1 cellular context compared by ENCODE assay signal in genomic region chr11:35464308-35464707, GRCh38.
TF ChIP-seq lines count a peak whose summit lies in the region.

No MANE protein-coding gene starts in this region.

TF ChIP-seq in GM23338, 12 proteins besides CTCF, POLR2A, EP300 and RAD21 (continued from another document):
- TF ChIP-seq ZNF462 (CRISPR knock-in tag; IDR thresholded peaks at IDR 0.05) = no peak
- no peak for TF ChIP-seq POLR2AphosphoS5 (IDR thresholded peaks at IDR 0.05; ENCODE audit: low read depth)
- TF ChIP-seq EZH2phosphoT487 (IDR thresholded peaks at IDR 0.05; ENCODE audit: unreplicated experiment) = no peak
- TF ChIP-seq NANOG (IDR thresholded peaks at IDR 0.05; ENCODE audit: borderline replicate concordance) = no peak
- no peak for TF ChIP-seq JUNB (IDR thresholded peaks at IDR 0.05; ENCODE audit: unreplicated experiment)
- no peak for TF ChIP-seq REST (IDR thresholded peaks at IDR 0.05; ENCODE audit: unreplicated experiment)
- TF ChIP-seq STAT1 (IDR thresholded peaks at IDR 0.05; ENCODE audit: unreplicated experiment) = no peak
- no peak for TF ChIP-seq CREB1 (CRISPR knock-in tag; IDR thresholded peaks at IDR 0.05; ENCODE audit: low read depth)
TF ChIP-seq in GM23338: peak in this region for 0.
